ENCODE assay signal across 12 cellular contexts in the genomic region with DNA sequence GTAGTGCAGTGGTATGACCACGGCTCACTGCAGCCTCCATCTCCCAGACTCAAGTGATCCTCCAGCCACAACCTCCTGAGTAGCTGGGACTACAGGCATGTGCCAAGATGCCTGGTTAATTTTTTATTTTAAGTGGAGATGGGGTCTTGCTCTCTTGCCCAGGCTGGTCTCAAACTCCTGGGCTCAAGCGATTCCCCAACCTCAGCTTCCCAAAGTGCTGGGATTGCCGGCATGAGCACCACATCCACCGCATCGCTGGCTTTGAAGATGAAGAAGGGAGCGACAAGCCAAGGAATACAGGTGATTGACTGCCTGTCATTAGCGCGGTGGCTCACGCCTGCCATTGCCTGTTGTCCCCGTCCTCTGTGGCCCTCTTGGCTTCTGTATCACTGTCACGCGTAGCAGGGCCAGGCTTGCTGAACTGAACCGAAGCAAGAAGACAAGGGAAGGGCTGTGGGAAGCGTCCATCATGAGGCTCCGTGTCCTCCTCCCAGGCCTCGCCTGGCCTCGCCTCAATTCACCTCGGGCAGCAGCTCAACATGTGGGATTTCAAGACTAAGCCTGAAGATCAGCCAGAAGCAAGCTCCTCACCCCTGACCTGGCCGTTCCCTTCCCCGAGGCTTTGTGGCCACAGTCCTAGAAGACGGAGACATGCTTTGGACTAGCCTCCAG.
"Had no signal": no experiment of that assay in that cellular context is flagged by ENCODE, and none has a peak within 500 bp of the region (broad histone marks: within the 10 kb centered on the region; RNA-seq: fewer than 3 reads in every experiment).

No MANE protein-coding gene starts in this region.

- H3K4me3 Mint-ChIP-seq: activated CD4-positive, alpha-beta T cell treated with anti-CD3 and anti-CD28 coated beads for 36 hours had no signal

- H3K36me3 ChIP-seq: adrenal gland, cardiac muscle cell, gastroesophageal sphincter, lower lobe of right lung, ovary, tibial nerve, vagina, WERI-Rb-1 had no signal

- H3K4me3 ChIP-seq: adrenal gland, cardiac muscle cell, gastroesophageal sphincter, lower lobe of right lung, ovary, tibial nerve, vagina had no signal

- DNase-seq: adrenal gland; left cardiac atrium; midbrain; ovary; stimulated activated CD4-positive, alpha-beta T cell treated with anti-CD3 and anti-CD28 coated beads, Interleukin-1b, Interleukin-23, amount 100 ng/mL, for 48 hours; WERI-Rb-1 had no signal

- H3K27me3 ChIP-seq: adrenal gland, cardiac muscle cell, gastroesophageal sphincter, ovary, tibial nerve, vagina had no signal

- ATAC-seq: gastroesophageal sphincter, left cardiac atrium had no signal

- H3K27me3 Mint-ChIP-seq: activated CD4-positive, alpha-beta T cell treated with anti-CD3 and anti-CD28 coated beads for 36 hours had no signal

- H3K9me3 ChIP-seq: adrenal gland, gastroesophageal sphincter, lower lobe of right lung, ovary, vagina had no signal

- H3K27ac ChIP-seq: adrenal gland, cardiac muscle cell, gastroesophageal sphincter, lower lobe of right lung, ovary, tibial nerve, vagina, WERI-Rb-1 had no signal

- H3K4me1 ChIP-seq: adrenal gland, gastroesophageal sphincter, vagina had no signal
